ENCODE assay signal across 23 cellular contexts in the genomic region with DNA sequence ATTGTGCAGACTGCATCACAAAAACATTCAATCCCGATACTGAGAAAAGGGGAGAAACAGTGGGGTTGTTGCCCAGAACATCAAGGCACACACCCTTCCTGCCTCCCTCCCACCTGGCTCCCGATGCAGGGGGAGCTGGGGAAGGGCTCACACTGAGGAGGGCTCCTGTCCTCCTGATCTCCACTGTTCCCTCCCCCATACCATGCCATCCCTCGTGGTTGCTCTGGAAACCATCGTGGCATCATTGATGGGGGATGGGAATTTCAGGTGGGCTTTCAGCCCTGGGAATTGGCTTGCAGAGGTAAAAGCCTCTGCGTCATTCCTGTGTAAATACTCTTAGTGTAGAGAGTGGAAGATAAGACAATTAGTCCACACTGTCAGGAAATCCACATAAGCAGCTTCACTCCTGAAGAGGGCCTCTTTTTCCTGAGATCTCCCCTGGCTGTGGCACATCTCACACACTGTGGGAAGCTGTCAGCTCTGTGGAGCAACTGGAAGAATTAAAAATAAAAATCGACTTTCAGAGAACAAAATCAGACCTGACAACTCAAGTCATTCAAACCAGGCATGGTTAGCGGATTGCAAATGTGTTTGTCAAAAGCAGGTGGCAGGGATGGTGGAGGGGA.
A peak's percentile ranks its signal among the peaks of the same experiment; 100 is the strongest.
DNase-seq lines count a peak whose midpoint lies in the region; ATAC-seq and TF ChIP-seq lines count a peak whose summit lies in the region.
"Had no signal": no experiment of that assay in that cellular context is flagged by ENCODE, and none has a peak within 500 bp of the region (broad histone marks: within the 10 kb centered on the region; RNA-seq: fewer than 3 reads in every experiment).

No MANE protein-coding gene starts in this region.

- H3K27me3 ChIP-seq in endodermal cell (ENCODE audit: control insufficient read depth, insufficient read depth, low read length, poor library complexity, severe bottlenecking) = no peaks in the 10 kb centered on the region
- H3K27me3 ChIP-seq: BE2C had no signal

- ATAC-seq in activated CD8-positive, alpha-beta T cell treated with anti-CD3 and anti-CD28 coated beads for 36 hours = no peak
- ATAC-seq: left cardiac atrium had no signal

- 68 to 100% methylated on average over 2 to 7 of the region's 7 CpGs for WGBS in endodermal cell (ENCODE audit: insufficient coverage in 1 of 2, insufficient read length in 1 of 2), 2 experiments

- H3K36me3 ChIP-seq in endodermal cell (ENCODE audit: control insufficient read depth, insufficient read depth, low read length) = no peaks in the 10 kb centered on the region
- H3K36me3 ChIP-seq: BE2C had no signal

- no peaks in the 10 kb centered on the region for H3K4me1 ChIP-seq in endodermal cell (ENCODE audit: control insufficient read depth, insufficient read depth, low read length)
- H3K4me1 ChIP-seq: BE2C had no signal

- no peak overlapping the region for H3K4me3 ChIP-seq in endodermal cell (ENCODE audit: low read length)
- H3K4me3 ChIP-seq: PC-9 had no signal

- peak; percentile 55 for DNase-seq in NCI-H2227 (lab: John Stamatoyannopoulos, UW; ENCODE audit: unreplicated experiment)
- DNase-seq in NCI-H2227 treated with DMSO at 0.1 percent for 48 hours (lab: John Stamatoyannopoulos, UW) = no peak
- peak; percentile 96 for DNase-seq in NCI-H748 (lab: John Stamatoyannopoulos, UW; ENCODE audit: unreplicated experiment)
- DNase-seq in endodermal cell = peak; percentile 61
- DNase-seq in superior temporal gyrus (ENCODE audit: extremely low spot score) = peak; percentile 15
- no peak for DNase-seq in NCI-H146 treated with DMSO at 0.1 percent for 48 hours (lab: John Stamatoyannopoulos, UW; ENCODE audit: unreplicated experiment)
- no peak for DNase-seq in activated naive CD4-positive, alpha-beta T cell treated with anti-CD3 and anti-CD28 coated beads, Interleukin-2, amount 50 U/mL, for 16 hours
- DNase-seq in activated CD8-positive, alpha-beta T cell treated with anti-CD3 and anti-CD28 coated beads for 36 hours = no peak
- DNase-seq: 8988T; activated CD4-positive, alpha-beta memory T cell treated with anti-CD3 and anti-CD28 coated beads, Interleukin-2, amount 10 ng/mL, durations not matched to agents 7 days and 5 days; activated effector memory CD4-positive, alpha-beta T cell treated with Interleukin-2 at 50 U/mL for 16 hours; activated naive CD8-positive, alpha-beta T cell treated with anti-CD3 and anti-CD28 coated beads, Interleukin-2, amount 10 ng/mL, durations not matched to agents 7 days and 5 days; BE2C; HCEC 1CT; left cardiac atrium; NCI-H1048; NK-92 treated with Interleukin-12 subunit alpha and Interleukin-12 subunit beta, amount 100 ng/mL, for 24 hours; PC-9; small intestine; stimulated activated CD4-positive, alpha-beta T cell treated with anti-CD3 and anti-CD28 coated beads, Interleukin-2, amount 100 ng/mL, for 24 hours; substantia nigra; SW 1271 had no signal

- CTCF ChIA-PET in activated CD8-positive, alpha-beta T cell treated with anti-CD3 and anti-CD28 coated beads for 36 hours (lab: Charles Lee) = no interaction called here

- no peak overlapping the region for H3K4me3 Mint-ChIP-seq in endodermal cell
- H3K4me3 Mint-ChIP-seq in activated CD8-positive, alpha-beta T cell treated with anti-CD3 and anti-CD28 coated beads for 36 hours = no peak overlapping the region
- H3K4me3 Mint-ChIP-seq: activated CD4-positive, alpha-beta memory T cell treated with anti-CD3 and anti-CD28 coated beads, Interleukin-2, amount 10 ng/mL, durations not matched to agents 7 days and 5 days; activated naive CD8-positive, alpha-beta T cell treated with anti-CD3 and anti-CD28 coated beads, Interleukin-2, amount 10 ng/mL, durations not matched to agents 7 days and 5 days; memory B cell had no signal

- no peaks in the 10 kb centered on the region for H3K36me3 Mint-ChIP-seq in endodermal cell (ENCODE audit: low read depth)
- no peaks in the 10 kb centered on the region for H3K36me3 Mint-ChIP-seq in activated CD8-positive, alpha-beta T cell treated with anti-CD3 and anti-CD28 coated beads for 36 hours (ENCODE audit: low read depth)
- H3K36me3 Mint-ChIP-seq: activated naive CD8-positive, alpha-beta T cell treated with anti-CD3 and anti-CD28 coated beads, Interleukin-2, amount 10 ng/mL, durations not matched to agents 7 days and 5 days; memory B cell had no signal

- H3K27ac ChIP-seq in endodermal cell (ENCODE audit: low read depth, low read length) = no peak overlapping the region
- H3K27ac ChIP-seq: PC-9 had no signal

- intact Hi-C loops in activated CD8-positive, alpha-beta T cell treated with anti-CD3 and anti-CD28 coated beads for 36 hours (cut with micrococcal nuclease) = no loop called here

- H3K9ac ChIP-seq in endodermal cell (ENCODE audit: extremely low read depth, low read length, poor library complexity, severe bottlenecking) = peak overlapping the region; percentile 31

- peaks cover 10% of the 10 kb centered on the region for H3K9me3 Mint-ChIP-seq in endodermal cell
- H3K9me3 Mint-ChIP-seq in activated CD8-positive, alpha-beta T cell treated with anti-CD3 and anti-CD28 coated beads for 36 hours = no peaks in the 10 kb centered on the region
- H3K9me3 Mint-ChIP-seq: activated CD4-positive, alpha-beta memory T cell treated with anti-CD3 and anti-CD28 coated beads, Interleukin-2, amount 10 ng/mL, durations not matched to agents 7 days and 5 days; activated naive CD8-positive, alpha-beta T cell treated with anti-CD3 and anti-CD28 coated beads, Interleukin-2, amount 10 ng/mL, durations not matched to agents 7 days and 5 days had no signal

- H3K27me3 Mint-ChIP-seq in endodermal cell (ENCODE audit: insufficient read depth) = peaks cover 14% of the 10 kb centered on the region
- H3K27me3 Mint-ChIP-seq in activated CD8-positive, alpha-beta T cell treated with anti-CD3 and anti-CD28 coated beads for 36 hours = no peaks in the 10 kb centered on the region

- POLR2A ChIA-PET in activated CD8-positive, alpha-beta T cell treated with anti-CD3 and anti-CD28 coated beads for 36 hours (lab: Charles Lee) = no interaction called here

- TF ChIP-seq CTCF in endodermal cell (conservative IDR thresholded peaks at IDR 0.05) = no peak
- no peak for TF ChIP-seq CTCF in activated CD8-positive, alpha-beta T cell treated with anti-CD3 and anti-CD28 coated beads for 36 hours (IDR thresholded peaks at IDR 0.05)

- no peak overlapping the region for H3K27ac Mint-ChIP-seq in endodermal cell
- H3K27ac Mint-ChIP-seq in activated CD8-positive, alpha-beta T cell treated with anti-CD3 and anti-CD28 coated beads for 36 hours = no peak overlapping the region
- H3K27ac Mint-ChIP-seq: activated CD4-positive, alpha-beta memory T cell treated with anti-CD3 and anti-CD28 coated beads, Interleukin-2, amount 10 ng/mL, durations not matched to agents 7 days and 5 days; activated naive CD8-positive, alpha-beta T cell treated with anti-CD3 and anti-CD28 coated beads, Interleukin-2, amount 10 ng/mL, durations not matched to agents 7 days and 5 days; memory B cell had no signal

- peaks cover 10% of the 10 kb centered on the region for H3K9me3 ChIP-seq in endodermal cell (ENCODE audit: control insufficient read depth, low read length)
- H3K9me3 ChIP-seq: BE2C had no signal

- peaks cover 22% of the 10 kb centered on the region for H3K4me1 Mint-ChIP-seq in endodermal cell
- H3K4me1 Mint-ChIP-seq in activated CD8-positive, alpha-beta T cell treated with anti-CD3 and anti-CD28 coated beads for 36 hours (ENCODE audit: low read depth) = no peaks in the 10 kb centered on the region
- H3K4me1 Mint-ChIP-seq: activated CD4-positive, alpha-beta memory T cell treated with anti-CD3 and anti-CD28 coated beads, Interleukin-2, amount 10 ng/mL, durations not matched to agents 7 days and 5 days; activated naive CD8-positive, alpha-beta T cell treated with anti-CD3 and anti-CD28 coated beads, Interleukin-2, amount 10 ng/mL, durations not matched to agents 7 days and 5 days; memory B cell had no signal

Comparison
In these comparisons a context has a peak if more than half of its experiments do, and no peak if none do; other contexts are left out.
1. DNase-seq: peak in NCI-H2227 (single experiment), NCI-H748 (single experiment), endodermal cell (single experiment) and superior temporal gyrus (single experiment); none in NCI-H2227 treated with DMSO at 0.1 percent for 48 hours (single experiment), NCI-H146 treated with DMSO at 0.1 percent for 48 hours (single experiment), activated naive CD4-positive, alpha-beta T cell treated with anti-CD3 and anti-CD28 coated beads, Interleukin-2, amount 50 U/mL, for 16 hours (single experiment) and activated CD8-positive, alpha-beta T cell treated with anti-CD3 and anti-CD28 coated beads for 36 hours (single experiment).